21 cellular contexts compared by ENCODE assay signal in genomic region chr2:128867936-128868636, GRCh38.
"Had no signal": no experiment of that assay in that cellular context is flagged by ENCODE, and none has a peak within 500 bp of the region (broad histone marks: within the 10 kb centered on the region; RNA-seq: fewer than 3 reads in every experiment).

No MANE protein-coding gene starts in this region.

- DNase-seq: colonic mucosa; dermis blood vessel endothelial cell; glutamatergic neuron; immature natural killer cell; kidney; left cardiac atrium; left ventricle myocardium inferior; natural killer cell; ovary; retina; right lobe of liver; stimulated activated CD4-positive, alpha-beta T cell treated with anti-CD3 and anti-CD28 coated beads, Interleukin-4, amount 100 ng/mL, for 1 hour; stimulated activated CD8-positive, alpha-beta memory T cell treated with anti-CD3 and anti-CD28 coated beads, Interleukin-4, amount 100 ng/mL, for 48 hours; stimulated activated naive CD8-positive, alpha-beta T cell treated with anti-CD3 and anti-CD28 coated beads, Interleukin-15, Interleukin-2, amounts not matched to agents 100 U/mL and 50 U/mL, for 24 hours; tibial artery; upper lobe of left lung had no signal

- H3K9me3 ChIP-seq: colonic mucosa, left ventricle myocardium inferior, ovary, prostate gland, right lobe of liver, suprapubic skin, tibial artery, upper lobe of left lung, vagina had no signal

- H3K27me3 ChIP-seq: colonic mucosa, ovary, right lobe of liver, suprapubic skin, upper lobe of left lung, vagina had no signal

- ATAC-seq: left cardiac atrium; natural killer cell; right lobe of liver; stimulated activated effector memory CD8-positive, alpha-beta T cell treated with anti-CD3 and anti-CD28 coated beads, Interleukin-12 subunit alpha, Interleukin-12 subunit beta, amount 100 ng/mL, for 72 hours; stimulated activated naive CD8-positive, alpha-beta T cell treated with anti-CD3 and anti-CD28 coated beads, Interleukin-15, Interleukin-2, amounts not matched to agents 100 U/mL and 50 U/mL, for 24 hours had no signal

- H3K4me1 ChIP-seq: colonic mucosa, left ventricle myocardium inferior, prostate gland, right lobe of liver, suprapubic skin, tibial artery, upper lobe of left lung, vagina had no signal

- H3K27ac ChIP-seq: colonic mucosa, left ventricle myocardium inferior, ovary, prostate gland, right lobe of liver, suprapubic skin, tibial artery, upper lobe of left lung, vagina had no signal

- H3K4me3 ChIP-seq: colonic mucosa, left ventricle myocardium inferior, lung, ovary, prostate gland, right lobe of liver, suprapubic skin, tibial artery, upper lobe of left lung, vagina had no signal

- H3K36me3 ChIP-seq: colonic mucosa, left ventricle myocardium inferior, ovary, prostate gland, right lobe of liver, suprapubic skin, tibial artery, upper lobe of left lung, vagina had no signal
